Comparison of ENCODE assay signal across 8 cellular contexts in the genomic region with DNA sequence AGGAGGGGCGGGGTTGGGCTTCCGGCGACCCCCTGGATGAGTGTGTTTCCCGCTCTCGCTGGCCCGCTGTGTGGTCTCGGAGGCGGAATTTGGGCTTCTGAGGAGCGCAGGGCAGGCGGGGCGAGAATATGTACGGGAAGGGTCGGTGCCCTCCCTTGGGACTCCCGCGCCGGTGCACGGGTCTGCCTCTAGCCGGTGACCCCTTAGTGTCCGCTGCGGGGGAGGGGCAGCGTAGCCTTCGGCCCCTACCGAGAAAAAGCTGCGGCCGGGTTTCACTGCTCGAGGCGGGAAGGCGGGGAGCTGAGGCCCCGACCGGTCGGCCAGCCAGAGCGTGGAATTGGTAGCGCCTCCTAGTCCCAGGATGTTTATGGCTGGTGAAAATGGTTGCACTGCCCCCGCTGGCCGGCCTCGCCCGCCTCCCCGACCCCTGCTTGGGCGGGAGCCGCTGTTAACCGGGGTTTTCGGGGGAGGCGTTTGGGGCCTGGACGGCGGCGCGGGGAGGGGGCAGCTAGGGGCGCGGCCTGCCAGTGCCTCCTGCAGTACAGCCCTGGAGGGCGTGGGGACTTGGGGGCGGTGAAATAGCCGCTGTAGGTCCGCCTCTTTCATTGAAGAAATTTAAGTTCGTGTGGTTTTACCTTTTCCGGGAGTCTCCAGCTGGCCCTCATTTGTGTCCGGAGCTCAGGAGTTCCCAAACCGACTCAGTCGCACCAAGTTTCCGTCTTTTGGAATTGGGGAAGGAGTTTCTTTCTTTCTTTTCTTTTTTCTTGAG. TPM values are rescaled to one million over a fixed set of nuclear protein-coding genes. Genes with fewer than 3 reads are reported as not detected.
A peak's percentile ranks its signal among the peaks of the same experiment; 100 is the strongest.
DNase-seq lines count a peak whose midpoint lies in the region; ATAC-seq and TF ChIP-seq lines count a peak whose summit lies in the region.

A gene (plus strand): TSS at position 643 of the 769 bp plus-strand sequence. CDS start 290 bp downstream, outside the sequence.

- H3K36me3 ChIP-seq in PC-9 (ENCODE audit: low read depth) (no peaks in the 10 kb centered on the region), esophagus (ENCODE audit: control insufficient read depth in 2 of 2, insufficient read depth in 2 of 2, low read length in 1 of 2) (no peaks in the 10 kb centered on the region)

- H3K9me3 Mint-ChIP-seq in IgD-negative memory B cell = no peaks in the 10 kb centered on the region
- H3K9me3 Mint-ChIP-seq in stimulated activated effector memory CD8-positive, alpha-beta T cell treated with anti-CD3 and anti-CD28 coated beads, Interleukin-12 subunit alpha, Interleukin-12 subunit beta, amount 100 ng/mL, for 72 hours = no peaks in the 10 kb centered on the region

- peak within 1 kb of the TSS; percentile 85 for H3K27ac ChIP-seq in PC-9
- H3K27ac ChIP-seq in esophagus (ENCODE audit: low read depth in 2 of 2, low read length in 1 of 2) = peak within 1 kb of the TSS; percentile 97 to 99

- H3K9me2 ChIP-seq in PC-9 (ENCODE audit: insufficient read depth) = no peaks in the 10 kb centered on the region

- peak; percentile 63 for ATAC-seq in GM21529 (IDR thresholded peaks at IDR 0.05; ENCODE audit: unreplicated experiment)
- ATAC-seq in stimulated activated effector memory CD8-positive, alpha-beta T cell treated with anti-CD3 and anti-CD28 coated beads, Interleukin-12 subunit alpha, Interleukin-12 subunit beta, amount 100 ng/mL, for 72 hours = peak; percentile 84

- H3K4me3 Mint-ChIP-seq in IgD-negative memory B cell = peak within 1 kb of the TSS; percentile 89 to 100 (median 98)
- H3K4me3 Mint-ChIP-seq in stimulated activated effector memory CD8-positive, alpha-beta T cell treated with anti-CD3 and anti-CD28 coated beads, Interleukin-12 subunit alpha, Interleukin-12 subunit beta, amount 100 ng/mL, for 72 hours = peak within 1 kb of the TSS; percentile 97

- intact Hi-C loops in PC-9 (cut with micrococcal nuclease; ENCODE audit: unreplicated experiment) = loop anchor here (1.0 to 10.0 kb wide), 7 partner anchors 8 to 433 kb away; a partner anchor contains a TSS

- DNase-seq in DMS 273 treated with DMSO at 0.1 percent for 48 hours (lab: John Stamatoyannopoulos, UW) (peak; percentile 85), PC-9 (peak; percentile 92 to 96), myocyte (ENCODE audit: low read depth) (peak; percentile 86)
- DNase-seq in activated T-cell treated with anti-CD3 and anti-CD28 coated beads, Interleukin-2, amount 50 U/mL, for 1 hour = peak; percentile 85
- DNase-seq in stimulated activated effector memory CD8-positive, alpha-beta T cell treated with anti-CD3 and anti-CD28 coated beads, Interleukin-12 subunit alpha, Interleukin-12 subunit beta, amount 100 ng/mL, for 72 hours (ENCODE audit: low spot score in 2 of 2) = peak; percentile 62 to 90

- no peaks in the 10 kb centered on the region for H3K27me3 Mint-ChIP-seq in IgD-negative memory B cell

- H3F3A ChIP-seq in PC-9 (ENCODE audit: insufficient read depth, low read depth) = peaks cover 18% of the 10 kb centered on the region

- H3K79me2 ChIP-seq in PC-9 (ENCODE audit: low read depth) = peaks cover 47% of the 10 kb centered on the region

- 0 out of 2 replicates have a peak, but pooled peaks have one; percentile 37 for TF ChIP-seq CTCF in PC-9 (conservative IDR thresholded peaks at IDR 0.05)

- POLR2A ChIA-PET in PC-9 (lab: Charles Lee; ENCODE audit: unreplicated experiment) = interaction anchor here (0.6 to 0.8 kb wide), 7 partner anchors 8 to 1333 kb away, joined by 3 to 18 read pairs (median 4); no protein-coding TSS in a partner anchor

- H3K4me2 ChIP-seq in PC-9 = peak within 1 kb of the TSS; percentile 92

- H3K4me1 ChIP-seq in PC-9 (replicated peaks; ENCODE audit: insufficient read depth) (peaks cover 35% of the 10 kb centered on the region), esophagus (ENCODE audit: control insufficient read depth in 2 of 2, insufficient read depth in 2 of 2, low read length in 1 of 2) (peaks cover 0 to 4% of the 10 kb centered on the region in 2 donors)

- H3K4me1 Mint-ChIP-seq in IgD-negative memory B cell = peaks cover 35 to 43% (median 39%) of the 10 kb centered on the region in 3 donors
- H3K4me1 Mint-ChIP-seq in stimulated activated effector memory CD8-positive, alpha-beta T cell treated with anti-CD3 and anti-CD28 coated beads, Interleukin-12 subunit alpha, Interleukin-12 subunit beta, amount 100 ng/mL, for 72 hours = peaks cover 47% of the 10 kb centered on the region

- H3K9me3 ChIP-seq in PC-9 (ENCODE audit: insufficient read depth, low read depth) (no peaks in the 10 kb centered on the region), esophagus (ENCODE audit: control insufficient read depth in 2 of 2, insufficient read depth in 1 of 2, low read depth in 1 of 2, low read length in 1 of 2) (no peaks in the 10 kb centered on the region)

- BruUV-seq in PC-9 (replicated peaks; lab: Mats Ljungman, UMichigan) = no TSS peak

- H3K27ac Mint-ChIP-seq in IgD-negative memory B cell = peak within 1 kb of the TSS; percentile 91 to 99 (median 94)
- peak within 1 kb of the TSS; percentile 99 for H3K27ac Mint-ChIP-seq in stimulated activated effector memory CD8-positive, alpha-beta T cell treated with anti-CD3 and anti-CD28 coated beads, Interleukin-12 subunit alpha, Interleukin-12 subunit beta, amount 100 ng/mL, for 72 hours

- H2AFZ ChIP-seq in PC-9 = peak within 1 kb of the TSS; percentile 94

- no peaks in the 10 kb centered on the region; the same call in 1 of the 2 replicates for H4K20me1 ChIP-seq in PC-9 (ENCODE audit: insufficient read depth)

- H3K36me3 Mint-ChIP-seq in IgD-negative memory B cell = no peaks in the 10 kb centered on the region
- H3K36me3 Mint-ChIP-seq in stimulated activated effector memory CD8-positive, alpha-beta T cell treated with anti-CD3 and anti-CD28 coated beads, Interleukin-12 subunit alpha, Interleukin-12 subunit beta, amount 100 ng/mL, for 72 hours = peaks cover 21% of the 10 kb centered on the region

- H3K4me3 ChIP-seq in PC-9 (peak within 1 kb of the TSS; percentile 90), esophagus (ENCODE audit: low read depth in 1 of 2, low read length in 2 of 2) (peak within 1 kb of the TSS; percentile 62 to 97)

- no peaks in the 10 kb centered on the region for H3K27me3 ChIP-seq in PC-9 (ENCODE audit: insufficient read depth, low read depth)
- no peaks in the 10 kb centered on the region for H3K27me3 ChIP-seq in esophagus (ENCODE audit: control insufficient read depth in 1 of 2, insufficient read depth in 2 of 2, low read length in 2 of 2)

- CTCF ChIA-PET in PC-9 (lab: Charles Lee) = interaction anchor here (0.5 to 1.3 kb wide), 8 partner anchors 8 to 1328 kb away, joined by 3 to 7 read pairs (median 4); a partner anchor contains a TSS

- WGBS in esophagus, 2 donors = 0 to 1% methylated on average over 58 to 59 of the region's 59 CpGs

RNA-seq across cellular contexts. Expression of the gene that starts here (rescaled TPM):
- 79.8 TPM for polyA plus RNA-seq in IgD-negative memory B cell
- 83.5 and 89.5 TPM in 2 replicates for total RNA-seq in PC-9 (2021)
- polyA plus RNA-seq in esophagus = 10 to 100 TPM; 75.3 to 79.9 TPM
- 92.4 and 200 TPM in 2 replicates for total RNA-seq in myocyte
- 134 TPM for polyA plus RNA-seq in myocyte (2012)

Comparison
In these comparisons a context has a peak if more than half of its experiments do, and no peak if none do; other contexts are left out.
1. Peak in every context shown above with its lines: DNase-seq, ATAC-seq, H3K4me3 ChIP-seq and H3K27ac ChIP-seq.